In the genomic region with DNA sequence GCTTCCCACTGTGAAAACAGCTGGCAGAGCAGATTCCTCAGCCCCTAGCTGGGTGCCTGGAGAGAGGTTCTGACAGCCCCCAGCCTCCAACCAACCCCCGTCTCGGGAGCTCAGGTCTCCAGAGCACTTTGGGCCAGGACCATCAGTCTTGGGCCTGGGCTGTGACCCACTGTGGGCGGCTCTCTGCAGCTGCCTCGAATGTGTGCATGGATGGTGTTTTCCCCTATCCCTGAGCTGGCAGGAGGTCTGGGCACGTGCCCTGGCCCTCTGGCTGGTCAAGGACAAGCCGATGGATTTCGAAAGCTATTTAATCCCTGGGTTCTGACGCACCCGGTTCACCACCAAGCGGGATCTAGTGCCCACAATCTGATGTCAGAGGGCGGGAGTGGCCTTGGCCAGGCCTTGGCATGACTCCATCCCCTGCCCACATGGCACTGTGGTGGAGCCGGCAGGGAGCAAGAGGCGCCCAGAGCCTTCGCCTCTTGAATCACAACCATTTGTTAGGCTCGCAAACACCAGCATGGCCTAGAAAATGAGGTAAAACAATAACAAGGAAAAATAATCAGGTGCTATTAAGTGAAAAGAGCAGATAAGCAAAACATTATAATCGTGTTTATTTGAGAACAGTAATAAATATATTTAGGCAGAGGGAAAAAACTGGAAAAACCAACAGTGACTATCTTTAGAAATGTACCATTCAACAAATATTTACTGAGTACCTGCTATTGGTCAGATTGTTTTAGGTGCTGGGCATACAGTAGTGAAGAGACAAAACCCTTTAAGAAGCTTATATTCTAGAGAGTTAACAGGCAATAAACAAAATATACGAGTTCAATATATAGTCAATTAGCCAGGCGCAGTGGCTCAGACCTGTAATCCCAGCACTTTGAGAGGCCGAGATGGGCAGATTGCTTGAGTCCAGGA, we compare ENCODE assay signal across 1 cellular context.
TF ChIP-seq lines count a peak whose summit lies in the region.

No MANE protein-coding gene starts in this region.

TF ChIP-seq in HepG2, 621 proteins besides CTCF, POLR2A, EP300 and RAD21 (continued from another document and continues in another):
- TF ChIP-seq REST (IDR thresholded peaks at IDR 0.05; ENCODE audit: borderline replicate concordance in 1 of 2, low read depth in 1 of 2, low read length in 2 of 2): no peak
- TF ChIP-seq ZNF790 (CRISPR knock-in tag; IDR thresholded peaks at IDR 0.05; ENCODE audit: borderline replicate concordance): no peak
- TF ChIP-seq ZNF549 (CRISPR knock-in tag; IDR thresholded peaks at IDR 0.05): no peak
- TF ChIP-seq MLLT10 (CRISPR knock-in tag; IDR thresholded peaks at IDR 0.05): no peak
- no peak for TF ChIP-seq IKZF1 (IDR thresholded peaks at IDR 0.05)
- no peak for TF ChIP-seq RFX1 (IDR thresholded peaks at IDR 0.05)
- no peak for TF ChIP-seq SIX4 (CRISPR knock-in tag; IDR thresholded peaks at IDR 0.05)
- TF ChIP-seq ZNF44 (CRISPR knock-in tag; IDR thresholded peaks at IDR 0.05): no peak
- TF ChIP-seq TEAD2 (CRISPR knock-in tag; IDR thresholded peaks at IDR 0.05): no peak
- no peak for TF ChIP-seq MBD4 (IDR thresholded peaks at IDR 0.05; ENCODE audit: borderline replicate concordance, low read length)
- TF ChIP-seq, protein P1, sequence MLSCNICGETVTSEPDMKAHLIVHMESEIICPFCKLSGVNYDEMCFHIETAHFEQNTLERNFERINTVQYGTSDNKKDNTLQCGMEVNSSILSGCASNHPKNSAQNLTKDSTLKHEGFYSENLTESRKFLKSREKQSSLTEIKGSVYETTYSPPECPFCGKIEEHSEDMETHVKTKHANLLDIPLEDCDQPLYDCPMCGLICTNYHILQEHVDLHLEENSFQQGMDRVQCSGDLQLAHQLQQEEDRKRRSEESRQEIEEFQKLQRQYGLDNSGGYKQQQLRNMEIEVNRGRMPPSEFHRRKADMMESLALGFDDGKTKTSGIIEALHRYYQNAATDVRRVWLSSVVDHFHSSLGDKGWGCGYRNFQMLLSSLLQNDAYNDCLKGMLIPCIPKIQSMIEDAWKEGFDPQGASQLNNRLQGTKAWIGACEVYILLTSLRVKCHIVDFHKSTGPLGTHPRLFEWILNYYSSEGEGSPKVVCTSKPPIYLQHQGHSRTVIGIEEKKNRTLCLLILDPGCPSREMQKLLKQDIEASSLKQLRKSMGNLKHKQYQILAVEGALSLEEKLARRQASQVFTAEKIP (CRISPR knock-in tag; IDR thresholded peaks at IDR 0.05; ENCODE audit: borderline replicate concordance): no peak
- no peak for TF ChIP-seq ZFYVE20 (CRISPR knock-in tag; IDR thresholded peaks at IDR 0.05; ENCODE audit: borderline replicate concordance, low read depth)
- TF ChIP-seq FOXK1 (CRISPR knock-in tag; IDR thresholded peaks at IDR 0.05; ENCODE audit: borderline replicate concordance, low read depth): no peak
- TF ChIP-seq, protein P2, sequence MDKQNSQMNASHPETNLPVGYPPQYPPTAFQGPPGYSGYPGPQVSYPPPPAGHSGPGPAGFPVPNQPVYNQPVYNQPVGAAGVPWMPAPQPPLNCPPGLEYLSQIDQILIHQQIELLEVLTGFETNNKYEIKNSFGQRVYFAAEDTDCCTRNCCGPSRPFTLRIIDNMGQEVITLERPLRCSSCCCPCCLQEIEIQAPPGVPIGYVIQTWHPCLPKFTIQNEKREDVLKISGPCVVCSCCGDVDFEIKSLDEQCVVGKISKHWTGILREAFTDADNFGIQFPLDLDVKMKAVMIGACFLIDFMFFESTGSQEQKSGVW (CRISPR knock-in tag; IDR thresholded peaks at IDR 0.05; ENCODE audit: borderline replicate concordance): no peak
- TF ChIP-seq ZNF432 (CRISPR knock-in tag; IDR thresholded peaks at IDR 0.05; ENCODE audit: borderline replicate concordance): no peak
- no peak for TF ChIP-seq KAT7 (CRISPR knock-in tag; IDR thresholded peaks at IDR 0.05; ENCODE audit: borderline replicate concordance)
- TF ChIP-seq HOXA9 (CRISPR knock-in tag; IDR thresholded peaks at IDR 0.05; ENCODE audit: borderline replicate concordance): no peak
- TF ChIP-seq ZNF678 (CRISPR knock-in tag; IDR thresholded peaks at IDR 0.05): no peak
- no peak for TF ChIP-seq KAT2B (IDR thresholded peaks at IDR 0.05; ENCODE audit: borderline replicate concordance, low read depth, low read length)
- TF ChIP-seq MAFF (IDR thresholded peaks at IDR 0.05; ENCODE audit: low read depth, low read length): no peak
- TF ChIP-seq, protein P3, sequence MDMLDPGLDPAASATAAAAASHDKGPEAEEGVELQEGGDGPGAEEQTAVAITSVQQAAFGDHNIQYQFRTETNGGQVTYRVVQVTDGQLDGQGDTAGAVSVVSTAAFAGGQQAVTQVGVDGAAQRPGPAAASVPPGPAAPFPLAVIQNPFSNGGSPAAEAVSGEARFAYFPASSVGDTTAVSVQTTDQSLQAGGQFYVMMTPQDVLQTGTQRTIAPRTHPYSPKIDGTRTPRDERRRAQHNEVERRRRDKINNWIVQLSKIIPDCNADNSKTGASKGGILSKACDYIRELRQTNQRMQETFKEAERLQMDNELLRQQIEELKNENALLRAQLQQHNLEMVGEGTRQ (IDR thresholded peaks at IDR 0.05; ENCODE audit: low read depth, low read length): peak; percentile 25; the same call in 1 of the 2 replicates
- TF ChIP-seq, protein P3 (CRISPR knock-in tag; IDR thresholded peaks at IDR 0.05; ENCODE audit: borderline replicate concordance): no peak
- TF ChIP-seq, protein P4, sequence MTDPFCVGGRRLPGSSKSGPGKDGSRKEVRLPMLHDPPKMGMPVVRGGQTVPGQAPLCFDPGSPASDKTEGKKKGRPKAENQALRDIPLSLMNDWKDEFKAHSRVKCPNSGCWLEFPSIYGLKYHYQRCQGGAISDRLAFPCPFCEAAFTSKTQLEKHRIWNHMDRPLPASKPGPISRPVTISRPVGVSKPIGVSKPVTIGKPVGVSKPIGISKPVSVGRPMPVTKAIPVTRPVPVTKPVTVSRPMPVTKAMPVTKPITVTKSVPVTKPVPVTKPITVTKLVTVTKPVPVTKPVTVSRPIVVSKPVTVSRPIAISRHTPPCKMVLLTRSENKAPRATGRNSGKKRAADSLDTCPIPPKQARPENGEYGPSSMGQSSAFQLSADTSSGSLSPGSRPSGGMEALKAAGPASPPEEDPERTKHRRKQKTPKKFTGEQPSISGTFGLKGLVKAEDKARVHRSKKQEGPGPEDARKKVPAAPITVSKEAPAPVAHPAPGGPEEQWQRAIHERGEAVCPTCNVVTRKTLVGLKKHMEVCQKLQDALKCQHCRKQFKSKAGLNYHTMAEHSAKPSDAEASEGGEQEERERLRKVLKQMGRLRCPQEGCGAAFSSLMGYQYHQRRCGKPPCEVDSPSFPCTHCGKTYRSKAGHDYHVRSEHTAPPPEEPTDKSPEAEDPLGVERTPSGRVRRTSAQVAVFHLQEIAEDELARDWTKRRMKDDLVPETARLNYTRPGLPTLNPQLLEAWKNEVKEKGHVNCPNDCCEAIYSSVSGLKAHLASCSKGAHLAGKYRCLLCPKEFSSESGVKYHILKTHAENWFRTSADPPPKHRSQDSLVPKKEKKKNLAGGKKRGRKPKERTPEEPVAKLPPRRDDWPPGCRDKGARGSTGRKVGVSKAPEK (CRISPR knock-in tag; IDR thresholded peaks at IDR 0.05; ENCODE audit: borderline replicate concordance): no peak
- no peak for TF ChIP-seq TRAFD1 (CRISPR knock-in tag; IDR thresholded peaks at IDR 0.05; ENCODE audit: borderline replicate concordance)
- TF ChIP-seq, protein P5, sequence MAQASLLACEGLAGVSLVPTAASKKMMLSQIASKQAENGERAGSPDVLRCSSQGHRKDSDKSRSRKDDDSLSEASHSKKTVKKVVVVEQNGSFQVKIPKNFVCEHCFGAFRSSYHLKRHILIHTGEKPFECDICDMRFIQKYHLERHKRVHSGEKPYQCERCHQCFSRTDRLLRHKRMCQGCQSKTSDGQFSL (CRISPR knock-in tag; IDR thresholded peaks at IDR 0.05): no peak
- TF ChIP-seq HDAC1 (CRISPR knock-in tag; IDR thresholded peaks at IDR 0.05): 0 out of 2 replicates have a peak, but pooled peaks have one; percentile 29
- TF ChIP-seq ATAD3A (CRISPR knock-in tag; IDR thresholded peaks at IDR 0.05): no peak
- no peak for TF ChIP-seq RCOR2 (CRISPR knock-in tag; IDR thresholded peaks at IDR 0.05)
- TF ChIP-seq ZNF282 (IDR thresholded peaks at IDR 0.05; ENCODE audit: partially characterized antibody): no peak
- TF ChIP-seq ETS1 (CRISPR knock-in tag; IDR thresholded peaks at IDR 0.05): no peak
- no peak for TF ChIP-seq ZNF572 (CRISPR knock-in tag; IDR thresholded peaks at IDR 0.05)
- TF ChIP-seq PHF5A (CRISPR knock-in tag; IDR thresholded peaks at IDR 0.05; ENCODE audit: low read depth, unreplicated experiment): no peak
- TF ChIP-seq, protein P6, sequence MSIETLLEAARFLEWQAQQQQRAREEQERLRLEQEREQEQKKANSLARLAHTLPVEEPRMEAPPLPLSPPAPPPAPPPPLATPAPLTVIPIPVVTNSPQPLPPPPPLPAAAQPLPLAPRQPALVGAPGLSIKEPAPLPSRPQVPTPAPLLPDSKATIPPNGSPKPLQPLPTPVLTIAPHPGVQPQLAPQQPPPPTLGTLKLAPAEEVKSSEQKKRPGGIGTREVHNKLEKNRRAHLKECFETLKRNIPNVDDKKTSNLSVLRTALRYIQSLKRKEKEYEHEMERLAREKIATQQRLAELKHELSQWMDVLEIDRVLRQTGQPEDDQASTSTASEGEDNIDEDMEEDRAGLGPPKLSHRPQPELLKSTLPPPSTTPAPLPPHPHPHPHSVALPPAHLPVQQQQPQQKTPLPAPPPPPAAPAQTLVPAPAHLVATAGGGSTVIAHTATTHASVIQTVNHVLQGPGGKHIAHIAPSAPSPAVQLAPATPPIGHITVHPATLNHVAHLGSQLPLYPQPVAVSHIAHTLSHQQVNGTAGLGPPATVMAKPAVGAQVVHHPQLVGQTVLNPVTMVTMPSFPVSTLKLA (IDR thresholded peaks at IDR 0.05): no peak
- no peak for TF ChIP-seq ZNF607 (CRISPR knock-in tag; IDR thresholded peaks at IDR 0.05; ENCODE audit: borderline replicate concordance)
- TF ChIP-seq, protein P7, sequence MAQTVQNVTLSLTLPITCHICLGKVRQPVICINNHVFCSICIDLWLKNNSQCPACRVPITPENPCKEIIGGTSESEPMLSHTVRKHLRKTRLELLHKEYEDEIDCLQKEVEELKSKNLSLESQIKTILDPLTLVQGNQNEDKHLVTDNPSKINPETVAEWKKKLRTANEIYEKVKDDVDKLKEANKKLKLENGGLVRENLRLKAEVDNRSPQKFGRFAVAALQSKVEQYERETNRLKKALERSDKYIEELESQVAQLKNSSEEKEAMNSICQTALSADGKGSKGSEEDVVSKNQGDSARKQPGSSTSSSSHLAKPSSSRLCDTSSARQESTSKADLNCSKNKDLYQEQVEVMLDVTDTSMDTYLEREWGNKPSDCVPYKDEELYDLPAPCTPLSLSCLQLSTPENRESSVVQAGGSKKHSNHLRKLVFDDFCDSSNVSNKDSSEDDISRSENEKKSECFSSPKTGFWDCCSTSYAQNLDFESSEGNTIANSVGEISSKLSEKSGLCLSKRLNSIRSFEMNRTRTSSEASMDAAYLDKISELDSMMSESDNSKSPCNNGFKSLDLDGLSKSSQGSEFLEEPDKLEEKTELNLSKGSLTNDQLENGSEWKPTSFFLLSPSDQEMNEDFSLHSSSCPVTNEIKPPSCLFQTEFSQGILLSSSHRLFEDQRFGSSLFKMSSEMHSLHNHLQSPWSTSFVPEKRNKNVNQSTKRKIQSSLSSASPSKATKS (CRISPR knock-in tag; IDR thresholded peaks at IDR 0.05): no peak
- TF ChIP-seq ZNF20 (CRISPR knock-in tag; IDR thresholded peaks at IDR 0.05): no peak
